Comparison of ENCODE assay signal across 8 cellular contexts in genomic region chr7:65722361-65722792, GRCh38.
DNase-seq lines count a peak whose midpoint lies in the region; ATAC-seq and TF ChIP-seq lines count a peak whose summit lies in the region.

No MANE protein-coding gene starts in this region.

- H3K9me3 Mint-ChIP-seq in activated T-cell treated with anti-CD3 and anti-CD28 coated beads, Interleukin-2, amount 50 U/mL, for 24 hours, result no peaks in the 10 kb centered on the region

- H3K4me3 Mint-ChIP-seq in activated T-cell treated with anti-CD3 and anti-CD28 coated beads, Interleukin-2, amount 50 U/mL, for 24 hours, result no peak overlapping the region

- peak; percentile 68 for TF ChIP-seq CTCF in OCI-LY3 (IDR thresholded peaks at IDR 0.05; ENCODE audit: low read depth, low read length)
- peak; percentile 74 for TF ChIP-seq CTCF in fibroblast of villous mesenchyme (IDR thresholded peaks at IDR 0.05; ENCODE audit: insufficient read depth, low read depth, low read length)
- peak; percentile 81 for TF ChIP-seq CTCF in psoas muscle (IDR thresholded peaks at IDR 0.05)

- H3K27ac Mint-ChIP-seq in activated T-cell treated with anti-CD3 and anti-CD28 coated beads, Interleukin-2, amount 50 U/mL, for 24 hours, result no peak overlapping the region

- intact Hi-C loops in psoas muscle (cut with DNase I), result no loop called here

- H3K4me1 ChIP-seq in OCI-LY3 (ENCODE audit: low read length) (no peaks in the 10 kb centered on the region), psoas muscle (no peaks in the 10 kb centered on the region)

- H3K4me1 Mint-ChIP-seq in activated T-cell treated with anti-CD3 and anti-CD28 coated beads, Interleukin-2, amount 50 U/mL, for 24 hours (ENCODE audit: low read depth), result peaks cover 2% of the 10 kb centered on the region

- WGBS in psoas muscle, 3 donors, result 38 to 44% (median 41%) methylated on average over 11 of the region's 11 CpGs

- H3K36me3 ChIP-seq in OCI-LY3 (replicated peaks; ENCODE audit: low read depth, low read length), result no peaks in the 10 kb centered on the region
- peaks cover 0 to 7% of the 10 kb centered on the region in 2 donors for H3K36me3 ChIP-seq in psoas muscle (ENCODE audit: insufficient read depth in 1 of 2, low read depth in 1 of 2)

- H3K79me2 ChIP-seq in OCI-LY3 (ENCODE audit: low read length), result no peaks in the 10 kb centered on the region

- no peaks in the 10 kb centered on the region for H4K20me1 ChIP-seq in OCI-LY3 (ENCODE audit: insufficient read depth, low read length)

- ATAC-seq in HG03432 (IDR thresholded peaks at IDR 0.05; ENCODE audit: unreplicated experiment) (peak; percentile 78), psoas muscle (peak in 3 of 4 donors; percentile 49 to 72 (median 51))

- no peaks in the 10 kb centered on the region for H3K27me3 Mint-ChIP-seq in activated T-cell treated with anti-CD3 and anti-CD28 coated beads, Interleukin-2, amount 50 U/mL, for 24 hours

- peaks cover 26% of the 10 kb centered on the region for H3K36me3 Mint-ChIP-seq in activated T-cell treated with anti-CD3 and anti-CD28 coated beads, Interleukin-2, amount 50 U/mL, for 24 hours (ENCODE audit: low read depth)

- no peak overlapping the region for H3K4me3 ChIP-seq in OCI-LY3 (ENCODE audit: low read length)
- H3K4me3 ChIP-seq in fibroblast of villous mesenchyme (ENCODE audit: low read depth, low read length), result no peak overlapping the region
- H3K4me3 ChIP-seq in psoas muscle, result no peak overlapping the region

- H3K9ac ChIP-seq in OCI-LY3 (ENCODE audit: low read length), result no peak overlapping the region

- H3K9me3 ChIP-seq in OCI-LY3 (ENCODE audit: insufficient read depth, low read length) (no peaks in the 10 kb centered on the region), psoas muscle (no peaks in the 10 kb centered on the region)

- DNase-seq in NOMO-1 treated with DMSO at 0.1 percent for 48 hours (lab: John Stamatoyannopoulos, UW; ENCODE audit: unreplicated experiment), result peak; percentile 21
- DNase-seq in NOMO-1 (lab: John Stamatoyannopoulos, UW; ENCODE audit: unreplicated experiment in 2 of 2), result no peak
- DNase-seq in activated T-cell treated with anti-CD3 and anti-CD28 coated beads, Interleukin-2, amount 50 U/mL, for 24 hours, result peak; percentile 65
- peak; percentile 35 for DNase-seq in fibroblast of villous mesenchyme (ENCODE audit: low read depth)
- DNase-seq in psoas muscle, result peak; percentile 24 to 59
- DNase-seq in hepatic stellate cell (ENCODE audit: low spot score), result no peak

- H3K4me2 ChIP-seq in OCI-LY3 (ENCODE audit: low read length), result peak overlapping the region; percentile 14; the same call in 1 of the 2 replicates

- no peak overlapping the region for H2AFZ ChIP-seq in OCI-LY3 (ENCODE audit: low read depth, low read length)

- H3K27me3 ChIP-seq in OCI-LY3 (ENCODE audit: low read depth, low read length) (no peaks in the 10 kb centered on the region), psoas muscle (ENCODE audit: insufficient read depth in 3 of 3, low read length in 2 of 3) (no peaks in the 10 kb centered on the region)

- no peak overlapping the region for H3K27ac ChIP-seq in OCI-LY3 (ENCODE audit: low read length)
- H3K27ac ChIP-seq in psoas muscle, result no peak overlapping the region

Comparison
In these comparisons a context has a peak if more than half of its experiments do, and no peak if none do; other contexts are left out.
1. DNase-seq: peak in NOMO-1 treated with DMSO at 0.1 percent for 48 hours (single experiment), activated T-cell treated with anti-CD3 and anti-CD28 coated beads, Interleukin-2, amount 50 U/mL, for 24 hours (single experiment), fibroblast of villous mesenchyme (single experiment) and psoas muscle (2 of 2); none in NOMO-1 (0 of 2) and hepatic stellate cell (single experiment).
2. Peak in every context shown above with its lines, with median percentiles within 50 percentile points of each other: CTCF ChIP-seq.